Comparison of ENCODE assay signal across 1 cellular context in genomic region chr22:46126853-46127385, GRCh38.
TF ChIP-seq lines count a peak whose summit lies in the region.

No MANE protein-coding gene starts in this region.

TF ChIP-seq in SK-N-SH, 30 proteins besides CTCF, POLR2A, EP300 and RAD21 (continued from another document):
- TF ChIP-seq IRF3 (IDR thresholded peaks at IDR 0.05; ENCODE audit: low read depth, low read length) (no peak), USF2 (IDR thresholded peaks at IDR 0.05; ENCODE audit: borderline replicate concordance, low read depth, low read length) (no peak)
TF ChIP-seq in SK-N-SH: peak in this region for 0.
